8 cellular contexts compared by ENCODE assay signal in genomic region chr10:119080521-119081259, GRCh38. TPM values are rescaled to one million over a fixed set of nuclear protein-coding genes. Genes with fewer than 3 reads are reported as not detected.
DNase-seq lines count a peak whose midpoint lies in the region; ATAC-seq and TF ChIP-seq lines count a peak whose summit lies in the region.

A gene with protein sequence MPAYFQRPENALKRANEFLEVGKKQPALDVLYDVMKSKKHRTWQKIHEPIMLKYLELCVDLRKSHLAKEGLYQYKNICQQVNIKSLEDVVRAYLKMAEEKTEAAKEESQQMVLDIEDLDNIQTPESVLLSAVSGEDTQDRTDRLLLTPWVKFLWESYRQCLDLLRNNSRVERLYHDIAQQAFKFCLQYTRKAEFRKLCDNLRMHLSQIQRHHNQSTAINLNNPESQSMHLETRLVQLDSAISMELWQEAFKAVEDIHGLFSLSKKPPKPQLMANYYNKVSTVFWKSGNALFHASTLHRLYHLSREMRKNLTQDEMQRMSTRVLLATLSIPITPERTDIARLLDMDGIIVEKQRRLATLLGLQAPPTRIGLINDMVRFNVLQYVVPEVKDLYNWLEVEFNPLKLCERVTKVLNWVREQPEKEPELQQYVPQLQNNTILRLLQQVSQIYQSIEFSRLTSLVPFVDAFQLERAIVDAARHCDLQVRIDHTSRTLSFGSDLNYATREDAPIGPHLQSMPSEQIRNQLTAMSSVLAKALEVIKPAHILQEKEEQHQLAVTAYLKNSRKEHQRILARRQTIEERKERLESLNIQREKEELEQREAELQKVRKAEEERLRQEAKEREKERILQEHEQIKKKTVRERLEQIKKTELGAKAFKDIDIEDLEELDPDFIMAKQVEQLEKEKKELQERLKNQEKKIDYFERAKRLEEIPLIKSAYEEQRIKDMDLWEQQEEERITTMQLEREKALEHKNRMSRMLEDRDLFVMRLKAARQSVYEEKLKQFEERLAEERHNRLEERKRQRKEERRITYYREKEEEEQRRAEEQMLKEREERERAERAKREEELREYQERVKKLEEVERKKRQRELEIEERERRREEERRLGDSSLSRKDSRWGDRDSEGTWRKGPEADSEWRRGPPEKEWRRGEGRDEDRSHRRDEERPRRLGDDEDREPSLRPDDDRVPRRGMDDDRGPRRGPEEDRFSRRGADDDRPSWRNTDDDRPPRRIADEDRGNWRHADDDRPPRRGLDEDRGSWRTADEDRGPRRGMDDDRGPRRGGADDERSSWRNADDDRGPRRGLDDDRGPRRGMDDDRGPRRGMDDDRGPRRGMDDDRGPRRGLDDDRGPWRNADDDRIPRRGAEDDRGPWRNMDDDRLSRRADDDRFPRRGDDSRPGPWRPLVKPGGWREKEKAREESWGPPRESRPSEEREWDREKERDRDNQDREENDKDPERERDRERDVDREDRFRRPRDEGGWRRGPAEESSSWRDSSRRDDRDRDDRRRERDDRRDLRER (N-terminal part only) (minus strand): TSS chr10:119080817. CDS start chr10:119080676, 141 bp downstream.

- peak within 1 kb of the TSS; percentile 98 for H3K4me3 Mint-ChIP-seq in GM23338
- H3K4me3 Mint-ChIP-seq in neural progenitor cell, result peak within 1 kb of the TSS; percentile 98

- H3K27ac ChIP-seq in GM23338 (ENCODE audit: low read depth) (peak within 1 kb of the TSS; percentile 90), foreskin keratinocyte (peak within 1 kb of the TSS; percentile 95), neural progenitor cell (peak within 1 kb of the TSS; percentile 83), stomach smooth muscle (ENCODE audit: low read length) (peak within 1 kb of the TSS; percentile 95)

- H3K36me3 ChIP-seq in GM23338 (ENCODE audit: insufficient read depth) (no peaks in the 10 kb centered on the region), neural progenitor cell (no peaks in the 10 kb centered on the region), stomach smooth muscle (ENCODE audit: control insufficient read depth in 2 of 2, insufficient read depth in 2 of 2, low read length in 2 of 2) (no peaks in the 10 kb centered on the region)

- H2AFZ ChIP-seq in GM23338 (peak within 1 kb of the TSS; percentile 30), neural progenitor cell (replicated peaks) (peak within 1 kb of the TSS; percentile 99)

- H3K4me3 ChIP-seq in GM23338, result peak within 1 kb of the TSS; percentile 86
- H3K4me3 ChIP-seq in neural progenitor cell, result peak within 1 kb of the TSS; percentile 81
- peak within 1 kb of the TSS; percentile 88 to 91 for H3K4me3 ChIP-seq in stomach smooth muscle (ENCODE audit: low read length in 2 of 2)

- peak; percentile 87 for ATAC-seq in GM23338
- ATAC-seq in foreskin keratinocyte, result peak; percentile 85

- H3K27ac Mint-ChIP-seq in GM23338 (peak within 1 kb of the TSS; percentile 98), neural progenitor cell (peak within 1 kb of the TSS; percentile 98)

- peaks cover 50% of the 10 kb centered on the region for H3K79me2 ChIP-seq in GM23338 (replicated peaks; ENCODE audit: insufficient read depth)
- peaks cover 62% of the 10 kb centered on the region for H3K79me2 ChIP-seq in neural progenitor cell (ENCODE audit: low read depth)

- peaks cover 39% of the 10 kb centered on the region for H4K20me1 ChIP-seq in GM23338 (replicated peaks; ENCODE audit: insufficient read depth)
- H4K20me1 ChIP-seq in neural progenitor cell (ENCODE audit: low read depth), result peaks cover 44% of the 10 kb centered on the region

- TF ChIP-seq CTCF in GM23338 (conservative IDR thresholded peaks at IDR 0.05; ENCODE audit: low read depth in 2 of 2), result no peak
- TF ChIP-seq CTCF in foreskin keratinocyte (conservative IDR thresholded peaks at IDR 0.05), result no peak
- TF ChIP-seq CTCF in neural progenitor cell (IDR thresholded peaks at IDR 0.05), result no peak

- no peaks in the 10 kb centered on the region for H3K9me3 ChIP-seq in neural progenitor cell (ENCODE audit: low read depth)
- H3K9me3 ChIP-seq in stomach smooth muscle (ENCODE audit: control insufficient read depth in 2 of 2, low read length in 2 of 2), result no peaks in the 10 kb centered on the region

- H3F3A ChIP-seq in GM23338 (replicated peaks; ENCODE audit: low read depth) (no peaks in the 10 kb centered on the region), neural progenitor cell (ENCODE audit: low read depth) (peaks cover 7% of the 10 kb centered on the region)

- H3K4me1 ChIP-seq in GM23338 (ENCODE audit: insufficient read depth) (peaks cover 8% of the 10 kb centered on the region), foreskin keratinocyte (peaks cover 12% of the 10 kb centered on the region), neural progenitor cell (peaks cover 11% of the 10 kb centered on the region), stomach smooth muscle (ENCODE audit: control insufficient read depth, insufficient read depth, low read length) (no peaks in the 10 kb centered on the region)

- H3K9me2 ChIP-seq in GM23338 (ENCODE audit: insufficient read depth), result no peaks in the 10 kb centered on the region

- H3K27me3 Mint-ChIP-seq in GM23338 (ENCODE audit: insufficient read depth, low read depth, poor library complexity), result peaks cover 13% of the 10 kb centered on the region
- peaks cover 4% of the 10 kb centered on the region for H3K27me3 Mint-ChIP-seq in neural progenitor cell (ENCODE audit: insufficient read depth, low read depth)

- DNase-seq in ELR (ENCODE audit: low read depth) (peak; percentile 93), GM23338 (ENCODE audit: low spot score) (peak; percentile 93), LHCN-M2 (ENCODE audit: low read depth) (peak; percentile 89), SIG-M5 treated with dmso at 0.1 percent for 504 hours (lab: John Stamatoyannopoulos, UW; ENCODE audit: unreplicated experiment) (peak; percentile 86), foreskin keratinocyte (peak; percentile 76 to 86), neural progenitor cell (ENCODE audit: low spot score) (peak; percentile 95)
- peak; percentile 88 for DNase-seq in activated gamma-delta T cell treated with anti-CD3 and anti-CD28 coated beads, Interleukin-2, amount 50 U/mL, for 16 hours (ENCODE audit: low read depth)

- H3K9ac ChIP-seq in neural progenitor cell (peak within 1 kb of the TSS; percentile 99), stomach smooth muscle (ENCODE audit: low read length in 2 of 2) (peak within 1 kb of the TSS; percentile 98 to 99)

- H3K4me1 Mint-ChIP-seq in GM23338 (peaks cover 21% of the 10 kb centered on the region), neural progenitor cell (peaks cover 26% of the 10 kb centered on the region)

- H3K9me3 Mint-ChIP-seq in GM23338, result no peaks in the 10 kb centered on the region
- no peaks in the 10 kb centered on the region for H3K9me3 Mint-ChIP-seq in neural progenitor cell

- H3K4me2 ChIP-seq in GM23338, result peak within 1 kb of the TSS; percentile 76
- H3K4me2 ChIP-seq in neural progenitor cell, result peak within 1 kb of the TSS; percentile 78

- H3K36me3 Mint-ChIP-seq in GM23338 (ENCODE audit: low read depth), result peaks cover 33% of the 10 kb centered on the region
- peaks cover 11% of the 10 kb centered on the region for H3K36me3 Mint-ChIP-seq in neural progenitor cell

- H3K27me3 ChIP-seq in GM23338 (ENCODE audit: insufficient read depth) (no peaks in the 10 kb centered on the region), foreskin keratinocyte (no peaks in the 10 kb centered on the region), neural progenitor cell (no peaks in the 10 kb centered on the region), stomach smooth muscle (ENCODE audit: control insufficient read depth in 1 of 2, insufficient read depth in 2 of 2, low read length in 2 of 2) (no peaks in the 10 kb centered on the region)

TF ChIP-seq in GM23338, 12 proteins besides CTCF, POLR2A, EP300 and RAD21:
- TF ChIP-seq POLR2AphosphoS5 (IDR thresholded peaks at IDR 0.05; ENCODE audit: low read depth) (peak; percentile 98), EZH2 (IDR thresholded peaks at IDR 0.05; ENCODE audit: low read depth, unreplicated experiment) (no peak), NANOG (IDR thresholded peaks at IDR 0.05; ENCODE audit: borderline replicate concordance) (no peak), CREB1 (CRISPR knock-in tag; IDR thresholded peaks at IDR 0.05; ENCODE audit: low read depth) (peak; percentile 85)
- TF ChIP-seq, protein P1, sequence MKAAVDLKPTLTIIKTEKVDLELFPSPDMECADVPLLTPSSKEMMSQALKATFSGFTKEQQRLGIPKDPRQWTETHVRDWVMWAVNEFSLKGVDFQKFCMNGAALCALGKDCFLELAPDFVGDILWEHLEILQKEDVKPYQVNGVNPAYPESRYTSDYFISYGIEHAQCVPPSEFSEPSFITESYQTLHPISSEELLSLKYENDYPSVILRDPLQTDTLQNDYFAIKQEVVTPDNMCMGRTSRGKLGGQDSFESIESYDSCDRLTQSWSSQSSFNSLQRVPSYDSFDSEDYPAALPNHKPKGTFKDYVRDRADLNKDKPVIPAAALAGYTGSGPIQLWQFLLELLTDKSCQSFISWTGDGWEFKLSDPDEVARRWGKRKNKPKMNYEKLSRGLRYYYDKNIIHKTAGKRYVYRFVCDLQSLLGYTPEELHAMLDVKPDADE (IDR thresholded peaks at IDR 0.05), result peak; percentile 54; the same call in 1 of the 2 replicates

RNA-seq across cellular contexts. Expression of the gene that starts here (rescaled TPM):
- total RNA-seq in GM23338 (2014; rRNA removed; shearing (Covaris generic)), result 170 and 171 TPM in 2 replicates
- polyA plus RNA-seq in GM23338 (2016; fragmentation: Nextera tagmentation; extraction: Ambion mirVana) (136 and 152 TPM in 2 replicates), foreskin keratinocyte (33.0 and 41.1 TPM in 2 replicates)
- total RNA-seq in LHCN-M2 (2014; rRNA removed) (116 and 140 TPM in 2 replicates), foreskin keratinocyte (152 and 172 TPM in 2 replicates), neural progenitor cell (ENCODE audit: low replicate concordance) (133 and 134 TPM in 2 replicates)
- 78.2 TPM for polyA plus RNA-seq in LHCN-M2 (2012)

Comparison
In these comparisons a context has a peak if more than half of its experiments do, and no peak if none do; other contexts are left out.
1. Peak in every context shown above with its lines: DNase-seq, ATAC-seq, H3K4me3 ChIP-seq and H3K27ac ChIP-seq.